ENCODE assay signal across 24 cellular contexts in genomic region chrX:41475611-41476241, GRCh38. TPM values are rescaled to one million over a fixed set of nuclear protein-coding genes. Genes with fewer than 3 reads are reported as not detected.
DNase-seq lines count a peak whose midpoint lies in the region; ATAC-seq, FAIRE-seq and TF ChIP-seq lines count a peak whose summit lies in the region.
"Had no signal": no experiment of that assay in that cellular context is flagged by ENCODE, and none has a peak within 500 bp of the region (broad histone marks: within the 10 kb centered on the region; RNA-seq: fewer than 3 reads in every experiment).

No MANE protein-coding gene starts in this region.

- H3K4ac ChIP-seq in mesendoderm (ENCODE audit: low read depth, low read length): no peak overlapping the region

- H3K9me3 Mint-ChIP-seq in endothelial cell (ENCODE audit: unreplicated experiment) (no peaks in the 10 kb centered on the region), type B pancreatic cell (no peaks in the 10 kb centered on the region)
- H3K9me3 Mint-ChIP-seq in CD8-positive, alpha-beta memory T cell: no peaks in the 10 kb centered on the region
- H3K9me3 Mint-ChIP-seq: CD4-positive, alpha-beta T cell; effector memory CD8-positive, alpha-beta T cell had no signal

- no peak overlapping the region for H3K23ac ChIP-seq in mesendoderm (ENCODE audit: low read length)

- no peaks in the 10 kb centered on the region for H4K20me1 ChIP-seq in HepG2 (ENCODE audit: insufficient read depth, low read length)

- no peaks in the 10 kb centered on the region for H3K79me2 ChIP-seq in HepG2 (ENCODE audit: insufficient read depth, low read length)
- no peaks in the 10 kb centered on the region for H3K79me2 ChIP-seq in mesendoderm (ENCODE audit: control insufficient read depth, insufficient read depth, low read length)

- TF ChIP-seq POLR2A in HepG2 (IDR thresholded peaks at IDR 0.05; ENCODE audit: insufficient read depth in 1 of 2, low read depth in 2 of 2, low read length in 2 of 2) (no peak), right lobe of liver (IDR thresholded peaks at IDR 0.05) (no peak)

- TF ChIP-seq RAD21 in HepG2 (CRISPR knock-in tag; IDR thresholded peaks at IDR 0.05): no peak

- intact Hi-C loops in HepG2 (cut with micrococcal nuclease; ENCODE audit: unreplicated experiment): loop anchor here (5.0 kb wide), 1 partner anchor 198 kb away; no protein-coding TSS in a partner anchor
- intact Hi-C loops in right lobe of liver (cut with DNase I): no loop called here

- peak overlapping the region; percentile 62 for H3K4me2 ChIP-seq in HepG2 (ENCODE audit: low read depth, low read length)
- no peak overlapping the region for H3K4me2 ChIP-seq in mesendoderm (ENCODE audit: low read length)
- H3K4me2 ChIP-seq: A549 had no signal

- peak; percentile 35 for DNase-seq in HepG2 (ENCODE audit: low spot score)
- no peak for DNase-seq in right lobe of liver
- no peak for DNase-seq in endothelial cell (ENCODE audit: low spot score)
- DNase-seq in mesendoderm: peak; percentile 81
- no peak for DNase-seq in type B pancreatic cell (ENCODE audit: extremely low spot score, unreplicated experiment)
- DNase-seq in NCI-H1436 treated with DMSO at 0.1 percent for 48 hours (lab: John Stamatoyannopoulos, UW): no peak
- no peak for DNase-seq in CD8-positive, alpha-beta memory T cell
- DNase-seq: activated CD8-positive, alpha-beta memory T cell treated with anti-CD3 and anti-CD28 coated beads, Interleukin-2, amount 50 U/mL, for 4 hours; activated naive CD4-positive, alpha-beta T cell treated with anti-CD3 and anti-CD28 coated beads, Interleukin-2, amount 50 U/mL, for 16 hours; CD4-positive, alpha-beta T cell; effector memory CD8-positive, alpha-beta T cell; foreskin keratinocyte; kidney; NCI-H1105; NCI-H345; stimulated activated CD4-positive, alpha-beta T cell treated with anti-CD3 and anti-CD28 coated beads, Interleukin-2, amount 100 ng/mL, for 24 hours; SW 1271; testis had no signal

- no peaks in the 10 kb centered on the region for H3K27me3 Mint-ChIP-seq in endothelial cell (ENCODE audit: unreplicated experiment)
- H3K27me3 Mint-ChIP-seq in type B pancreatic cell: no peaks in the 10 kb centered on the region
- peaks cover 0 to 3% of the 10 kb centered on the region in 2 donors for H3K27me3 Mint-ChIP-seq in CD8-positive, alpha-beta memory T cell
- H3K27me3 Mint-ChIP-seq: CD4-positive, alpha-beta T cell; effector memory CD8-positive, alpha-beta T cell had no signal

- CTCF ChIA-PET in HepG2 (lab: Yijun Ruan, JAX; ENCODE audit: low intra/inter-chr PET ratio, low total read pairs): no interaction called here
- CTCF ChIA-PET in CD8-positive, alpha-beta memory T cell (lab: Charles Lee): no interaction called here

- in situ Hi-C loops in HepG2 (cut with HindIII; ENCODE audit: extremely low pct_ligation_motif_present, low pct_unique_long_range_greater_than_20kb): no loop called here

- H3K27ac ChIP-seq in HepG2 (ENCODE audit: extremely low read length, insufficient read depth, low read length) (peak overlapping the region; percentile 38), right lobe of liver (no peak overlapping the region), mesendoderm (ENCODE audit: low read depth, low read length) (peak overlapping the region; percentile 74)
- no peak overlapping the region for H3K27ac ChIP-seq in CD8-positive, alpha-beta memory T cell (ENCODE audit: low read depth, low read length)
- H3K27ac ChIP-seq: A549, breast epithelium, foreskin keratinocyte, testis had no signal

- H2AFZ ChIP-seq in HepG2 (ENCODE audit: low read length): no peak overlapping the region

- peak overlapping the region; percentile 76 for H3K56ac ChIP-seq in mesendoderm (ENCODE audit: low read length)

- H3K27ac Mint-ChIP-seq in endothelial cell (ENCODE audit: unreplicated experiment): peak overlapping the region; percentile 80
- peak overlapping the region; percentile 81 for H3K27ac Mint-ChIP-seq in type B pancreatic cell
- peak overlapping the region in 1 of 8 donors; percentile 60 for H3K27ac Mint-ChIP-seq in CD8-positive, alpha-beta memory T cell
- H3K27ac Mint-ChIP-seq: CD4-positive, alpha-beta T cell had no signal

- no peak for TF ChIP-seq CTCF in HepG2 (CRISPR knock-in tag; IDR thresholded peaks at IDR 0.05)
- TF ChIP-seq CTCF in right lobe of liver (IDR thresholded peaks at IDR 0.05): no peak
- no peak for TF ChIP-seq CTCF in endothelial cell (IDR thresholded peaks at IDR 0.05; ENCODE audit: unreplicated experiment)
- TF ChIP-seq CTCF in type B pancreatic cell (conservative IDR thresholded peaks at IDR 0.05): no peak

- H3K4me1 Mint-ChIP-seq in endothelial cell (ENCODE audit: unreplicated experiment): peaks cover 6% of the 10 kb centered on the region
- peaks cover 9% of the 10 kb centered on the region for H3K4me1 Mint-ChIP-seq in type B pancreatic cell (ENCODE audit: unreplicated experiment)
- H3K4me1 Mint-ChIP-seq in CD8-positive, alpha-beta memory T cell: no peaks in the 10 kb centered on the region

- peak overlapping the region in 2 of 3 experiments; percentile 16 to 54; a peak in 3 of 6 replicates for H3K4me3 ChIP-seq in HepG2 (replicated peaks in 1 of 3; ENCODE audit: insufficient read depth in 1 of 3, low read depth in 2 of 3, low read length in 3 of 3)
- no peak overlapping the region for H3K4me3 ChIP-seq in right lobe of liver
- no peak overlapping the region for H3K4me3 ChIP-seq in mesendoderm (ENCODE audit: low read length)
- no peak overlapping the region for H3K4me3 ChIP-seq in CD8-positive, alpha-beta memory T cell (ENCODE audit: low read length)
- H3K4me3 ChIP-seq: A549, breast epithelium, GM12878, testis had no signal

- ATAC-seq in HepG2 (peak; percentile 81), right lobe of liver (no peak), HG03095 (IDR thresholded peaks at IDR 0.05; ENCODE audit: unreplicated experiment) (no peak)
- ATAC-seq: A549; effector memory CD8-positive, alpha-beta T cell; foreskin keratinocyte; GM12878; Panc1 had no signal

- H4K8ac ChIP-seq in mesendoderm (ENCODE audit: low read depth, low read length): no peak overlapping the region

- no peaks in the 10 kb centered on the region for H3K36me3 ChIP-seq in HepG2 (replicated peaks in 1 of 2; ENCODE audit: control insufficient read depth in 1 of 2, insufficient read depth in 2 of 2, low read length in 2 of 2)
- no peaks in the 10 kb centered on the region for H3K36me3 ChIP-seq in right lobe of liver
- no peaks in the 10 kb centered on the region for H3K36me3 ChIP-seq in mesendoderm (ENCODE audit: control insufficient read depth, insufficient read depth, low read length)
- no peaks in the 10 kb centered on the region for H3K36me3 ChIP-seq in CD8-positive, alpha-beta memory T cell (ENCODE audit: insufficient read depth, low read length)
- H3K36me3 ChIP-seq: breast epithelium had no signal

- FAIRE-seq in HepG2 (lab: Jason Lieb, UNC): no peak
- FAIRE-seq: A549, GM12878, kidney had no signal

- TF ChIP-seq EP300 in HepG2 (IDR thresholded peaks at IDR 0.05; ENCODE audit: low read depth in 2 of 2, low read length in 2 of 2) (peak in 1 of 2 experiments; percentile 8; a peak in 1 of 4 replicates), HepG2 (CRISPR knock-in tag; IDR thresholded peaks at IDR 0.05; ENCODE audit: borderline replicate concordance) (no peak)

- H2AK5ac ChIP-seq in mesendoderm (ENCODE audit: low read length): no peak overlapping the region

- H3K4me1 ChIP-seq in HepG2 (ENCODE audit: insufficient read depth, low read length) (peaks cover 41% of the 10 kb centered on the region), right lobe of liver (no peaks in the 10 kb centered on the region), mesendoderm (ENCODE audit: control insufficient read depth, low read depth, low read length) (peaks cover 2% of the 10 kb centered on the region)
- no peaks in the 10 kb centered on the region for H3K4me1 ChIP-seq in CD8-positive, alpha-beta memory T cell (ENCODE audit: insufficient read depth, low read length)
- H3K4me1 ChIP-seq: A549, breast epithelium, foreskin keratinocyte, testis had no signal

- BruUV-seq in HepG2 (replicated peaks; lab: Mats Ljungman, UMichigan): no TSS peak

- no peaks in the 10 kb centered on the region for H3K9me3 ChIP-seq in HepG2 (ENCODE audit: low read length)
- H3K9me3 ChIP-seq in right lobe of liver: no peaks in the 10 kb centered on the region
- H3K9me3 ChIP-seq in CD8-positive, alpha-beta memory T cell (ENCODE audit: low read length): no peaks in the 10 kb centered on the region
- H3K9me3 ChIP-seq: A549, testis had no signal

- peak overlapping the region; percentile 42 for H3K18ac ChIP-seq in mesendoderm (ENCODE audit: low read length)

- H3K4me3 Mint-ChIP-seq in endothelial cell (ENCODE audit: unreplicated experiment) (no peak overlapping the region), type B pancreatic cell (no peak overlapping the region)
- H3K4me3 Mint-ChIP-seq in CD8-positive, alpha-beta memory T cell: no peak overlapping the region
- H3K4me3 Mint-ChIP-seq: CD4-positive, alpha-beta T cell; effector memory CD8-positive, alpha-beta T cell had no signal

- 21% methylated on average over 7 of the region's 12 CpGs for WGBS in HepG2 (ENCODE audit: low lambda C conversion rate)
- WGBS in right lobe of liver (ENCODE audit: insufficient coverage, low coverage, low lambda C conversion rate, missing lambda C conversion rate): 46% methylated on average over 5 of the region's 12 CpGs
- WGBS in mesendoderm (ENCODE audit: extremely low coverage, insufficient coverage, low lambda C conversion rate): no CpG with 5 or more reads among the region's 12 CpGs

- H3K9ac ChIP-seq in HepG2 (ENCODE audit: insufficient read depth, low read depth, low read length): 0 out of 2 replicates have a peak overlapping the region, but pooled peaks have one; percentile 18
- peak overlapping the region; percentile 28 for H3K9ac ChIP-seq in mesendoderm (ENCODE audit: low read length)

- H3K36me3 Mint-ChIP-seq in endothelial cell (ENCODE audit: low read depth, unreplicated experiment) (no peaks in the 10 kb centered on the region), type B pancreatic cell (no peaks in the 10 kb centered on the region)
- no peaks in the 10 kb centered on the region for H3K36me3 Mint-ChIP-seq in CD8-positive, alpha-beta memory T cell

- H3K79me1 ChIP-seq in mesendoderm (ENCODE audit: low read length): no peaks in the 10 kb centered on the region

- no peak overlapping the region for H2BK120ac ChIP-seq in mesendoderm (ENCODE audit: low read depth, low read length)

- POLR2A ChIA-PET in HepG2 (lab: Yijun Ruan, JAX): no interaction called here
- POLR2A ChIA-PET in CD8-positive, alpha-beta memory T cell (lab: Charles Lee): no interaction called here

- no peaks in the 10 kb centered on the region for H3K27me3 ChIP-seq in HepG2 (ENCODE audit: control insufficient read depth in 1 of 2, insufficient read depth in 2 of 2, low read length in 2 of 2)
- H3K27me3 ChIP-seq in right lobe of liver: no peaks in the 10 kb centered on the region
- no peaks in the 10 kb centered on the region for H3K27me3 ChIP-seq in mesendoderm (ENCODE audit: insufficient read depth, low read length, poor library complexity)
- no peaks in the 10 kb centered on the region for H3K27me3 ChIP-seq in CD8-positive, alpha-beta memory T cell (ENCODE audit: insufficient read depth, low read length, poor library complexity, severe bottlenecking)
- H3K27me3 ChIP-seq: foreskin keratinocyte, testis had no signal

- no peak overlapping the region for H2BK15ac ChIP-seq in mesendoderm (replicated peaks; ENCODE audit: low read depth)

- no peak overlapping the region for H4K5ac ChIP-seq in mesendoderm (ENCODE audit: low read length)

- no peak overlapping the region for H2BK5ac ChIP-seq in mesendoderm (ENCODE audit: low read length)

RNA-seq across cellular contexts. Expression of gene NYX, which starts 28.6 kb away (rescaled TPM):
- not detected in 2 replicates for total RNA-seq in HepG2 (2016; rRNA removed; fragmentation: Illumina TruSeq; extraction: Trizol)
- not detected in 2 replicates for total RNA-seq in HepG2 (2016; cell fraction: cytosol; rRNA removed; fragmentation: Illumina TruSeq; extraction: Trizol; ENCODE audit: low read depth)
- total RNA-seq in HepG2 (2016; cell fraction: insoluble cytoplasmic fraction; rRNA removed; fragmentation: Illumina TruSeq; extraction: Trizol): not detected in 2 replicates
- total RNA-seq in HepG2 (2016; cell fraction: membrane; rRNA removed; fragmentation: Illumina TruSeq; extraction: Trizol): not detected in 2 replicates
- total RNA-seq in HepG2 (2016; cell fraction: nucleus; rRNA removed; fragmentation: Illumina TruSeq; extraction: Trizol): not detected in 2 replicates
- not detected in 2 replicates for polyA plus RNA-seq in HepG2 (2011; rRNA removed)
- not detected in 2 replicates for polyA plus RNA-seq in HepG2 (2011; cell fraction: cytosol; rRNA removed)
- polyA plus RNA-seq in HepG2 (2011; cell fraction: nucleus; rRNA removed): not detected in 2 replicates
- not detected in 2 replicates for polyA plus RNA-seq in HepG2 (2012)
- not detected in 2 replicates for polyA plus RNA-seq in HepG2 (2016; cell fraction: cytosol; fragmentation: Illumina TruSeq; extraction: Trizol; ENCODE audit: low read depth)
- polyA plus RNA-seq in HepG2 (2016; cell fraction: insoluble cytoplasmic fraction; fragmentation: Illumina TruSeq; extraction: Trizol; ENCODE audit: low read depth): not detected in 2 replicates
- polyA plus RNA-seq in HepG2 (2016; cell fraction: membrane; fragmentation: Illumina TruSeq; extraction: Trizol; ENCODE audit: low read depth): not detected in 2 replicates
- not detected in 2 replicates for polyA plus RNA-seq in HepG2 (2016; cell fraction: nucleus; fragmentation: Illumina TruSeq; extraction: Trizol; ENCODE audit: insufficient read depth, low read depth)
- polyA minus RNA-seq in HepG2 (2011; rRNA and poly(A)+ RNA removed; ENCODE audit: low replicate concordance): 0.10 TPM in 1 of 2 replicates, not detected in the other
- not detected in 2 replicates for polyA minus RNA-seq in HepG2 (2011; cell fraction: cytosol; rRNA and poly(A)+ RNA removed)
- polyA minus RNA-seq in HepG2 (2011; cell fraction: nucleus; rRNA and poly(A)+ RNA removed): not detected in 2 replicates
- not detected for total RNA-seq in right lobe of liver
- total RNA-seq in endothelial cell (ENCODE audit: unreplicated experiment): not detected
- polyA plus RNA-seq in mesendoderm (2013, experiment 1 of 2): 0.03 TPM
- not detected for polyA plus RNA-seq in mesendoderm (2013, experiment 2 of 2)
- total RNA-seq in type B pancreatic cell (ENCODE audit: low replicate concordance): 0.17 TPM in 1 of 2 replicates, not detected in the other
- total RNA-seq in CD8-positive, alpha-beta memory T cell: not detected
- polyA plus RNA-seq in CD8-positive, alpha-beta memory T cell: not detected
- total RNA-seq: breast epithelium; CD4-positive, alpha-beta T cell; foreskin keratinocyte; GM12878; pulmonary artery endothelial cell had no signal
- polyA plus RNA-seq: A549, foreskin keratinocyte had no signal

Comparison
In these comparisons a context has a peak if more than half of its experiments do, and no peak if none do; other contexts are left out.
1. DNase-seq: peak in HepG2 (single experiment) and mesendoderm (single experiment); none in right lobe of liver (0 of 3), endothelial cell (single experiment), type B pancreatic cell (single experiment), NCI-H1436 treated with DMSO at 0.1 percent for 48 hours (single experiment) and CD8-positive, alpha-beta memory T cell (0 of 5).
2. H3K27ac ChIP-seq: peak in HepG2 (single experiment) and mesendoderm (single experiment); none in right lobe of liver (0 of 3) and CD8-positive, alpha-beta memory T cell (single experiment).
3. H3K4me3 ChIP-seq: peak in HepG2 (2 of 3); none in right lobe of liver (0 of 3), mesendoderm (single experiment) and CD8-positive, alpha-beta memory T cell (single experiment).